Comparison of ENCODE assay signal across 8 cellular contexts in genomic region chr12:111368291-111368683, GRCh38.
A peak's percentile ranks its signal among the peaks of the same experiment; 100 is the strongest.
DNase-seq lines count a peak whose midpoint lies in the region; ATAC-seq and TF ChIP-seq lines count a peak whose summit lies in the region.

No MANE protein-coding gene starts in this region.

- no peaks in the 10 kb centered on the region for H3K36me3 ChIP-seq in HAP-1 (replicated peaks)
- H3K36me3 ChIP-seq in iPS DF 6.9 (ENCODE audit: control insufficient read depth, insufficient read depth, low read length): no peaks in the 10 kb centered on the region

- no CpG with 5 or more reads among the region's 13 CpGs for WGBS in iPS DF 6.9 (ENCODE audit: insufficient coverage, insufficient read length)

- no peaks in the 10 kb centered on the region for H3K9me3 ChIP-seq in HAP-1
- H3K9me3 ChIP-seq in iPS DF 6.9 (ENCODE audit: control insufficient read depth, insufficient read depth, low read length): no peaks in the 10 kb centered on the region

- in situ Hi-C loops in HAP-1 (cut with MboI; ENCODE audit: low sequenced_read_pairs): no loop called here

- H3K27ac Mint-ChIP-seq in activated naive CD4-positive, alpha-beta T cell treated with anti-CD3 and anti-CD28 coated beads, Interleukin-2, amount 50 U/mL, for 24 hours: no peak overlapping the region
- no peak overlapping the region for H3K27ac Mint-ChIP-seq in stimulated activated effector memory CD8-positive, alpha-beta T cell treated with anti-CD3 and anti-CD28 coated beads, Interleukin-12 subunit alpha, Interleukin-12 subunit beta, amount 100 ng/mL, for 72 hours

- ATAC-seq in stimulated activated effector memory CD8-positive, alpha-beta T cell treated with anti-CD3 and anti-CD28 coated beads, Interleukin-12 subunit alpha, Interleukin-12 subunit beta, amount 100 ng/mL, for 72 hours: peak; percentile 27

- H3K27me3 ChIP-seq in HAP-1 (ENCODE audit: low read depth) (no peaks in the 10 kb centered on the region), iPS DF 6.9 (ENCODE audit: control insufficient read depth, insufficient read depth, low read length) (no peaks in the 10 kb centered on the region)

- DNase-seq in HAP-1 (ENCODE audit: low spot score in 2 of 2) (peak in 1 of 2 experiments; percentile 30), iPS DF 6.9 (ENCODE audit: low read depth, low spot score) (no peak), putamen (ENCODE audit: low spot score) (no peak), globus pallidus (ENCODE audit: low spot score) (no peak)
- no peak for DNase-seq in stimulated activated effector memory CD8-positive, alpha-beta T cell treated with anti-CD3 and anti-CD28 coated beads, Interleukin-12 subunit alpha, Interleukin-12 subunit beta, amount 100 ng/mL, for 72 hours (ENCODE audit: low spot score in 2 of 2)
- DNase-seq in stimulated activated CD8-positive, alpha-beta memory T cell treated with anti-CD3 and anti-CD28 coated beads, Interleukin-4, amount 100 ng/mL, for 48 hours: no peak

- H3K4me3 ChIP-seq in HAP-1 (peak overlapping the region; percentile 62), iPS DF 6.9 (ENCODE audit: low read length) (peak overlapping the region; percentile 94)

- H3K27me3 Mint-ChIP-seq in activated naive CD4-positive, alpha-beta T cell treated with anti-CD3 and anti-CD28 coated beads, Interleukin-2, amount 50 U/mL, for 24 hours: no peaks in the 10 kb centered on the region

- no peaks in the 10 kb centered on the region for H3K9me3 Mint-ChIP-seq in activated naive CD4-positive, alpha-beta T cell treated with anti-CD3 and anti-CD28 coated beads, Interleukin-2, amount 50 U/mL, for 24 hours
- no peaks in the 10 kb centered on the region for H3K9me3 Mint-ChIP-seq in stimulated activated effector memory CD8-positive, alpha-beta T cell treated with anti-CD3 and anti-CD28 coated beads, Interleukin-12 subunit alpha, Interleukin-12 subunit beta, amount 100 ng/mL, for 72 hours

- H3K36me3 Mint-ChIP-seq in activated naive CD4-positive, alpha-beta T cell treated with anti-CD3 and anti-CD28 coated beads, Interleukin-2, amount 50 U/mL, for 24 hours: peaks cover 3% of the 10 kb centered on the region
- H3K36me3 Mint-ChIP-seq in stimulated activated effector memory CD8-positive, alpha-beta T cell treated with anti-CD3 and anti-CD28 coated beads, Interleukin-12 subunit alpha, Interleukin-12 subunit beta, amount 100 ng/mL, for 72 hours: no peaks in the 10 kb centered on the region

- peaks cover 23% of the 10 kb centered on the region for H3K4me1 Mint-ChIP-seq in activated naive CD4-positive, alpha-beta T cell treated with anti-CD3 and anti-CD28 coated beads, Interleukin-2, amount 50 U/mL, for 24 hours
- peaks cover 40% of the 10 kb centered on the region for H3K4me1 Mint-ChIP-seq in stimulated activated effector memory CD8-positive, alpha-beta T cell treated with anti-CD3 and anti-CD28 coated beads, Interleukin-12 subunit alpha, Interleukin-12 subunit beta, amount 100 ng/mL, for 72 hours

- peak overlapping the region; percentile 78 for H3K4me3 Mint-ChIP-seq in activated naive CD4-positive, alpha-beta T cell treated with anti-CD3 and anti-CD28 coated beads, Interleukin-2, amount 50 U/mL, for 24 hours
- H3K4me3 Mint-ChIP-seq in stimulated activated effector memory CD8-positive, alpha-beta T cell treated with anti-CD3 and anti-CD28 coated beads, Interleukin-12 subunit alpha, Interleukin-12 subunit beta, amount 100 ng/mL, for 72 hours: peak overlapping the region; percentile 76

- H3K4me1 ChIP-seq in HAP-1 (peaks cover 3% of the 10 kb centered on the region; the same call in 1 of the 2 replicates), iPS DF 6.9 (ENCODE audit: control insufficient read depth, insufficient read depth, low read length) (peaks cover 3% of the 10 kb centered on the region; the same call in 1 of the 2 replicates)

- H3K27ac ChIP-seq in 22Rv1 (peak overlapping the region; percentile 52), iPS DF 6.9 (ENCODE audit: low read length) (no peak overlapping the region)

- no peak for TF ChIP-seq CTCF in 22Rv1 (IDR thresholded peaks at IDR 0.05)
